1 cellular context compared by ENCODE assay signal in genomic region chr20:37154684-37155298, GRCh38.
TF ChIP-seq lines count a peak whose summit lies in the region.

No MANE protein-coding gene starts in this region.

TF ChIP-seq in K562, 482 proteins besides CTCF, POLR2A, EP300 and RAD21 (continued from another document and continues in another):
- no peak for TF ChIP-seq ATF2 (CRISPR knock-in tag; IDR thresholded peaks at IDR 0.05)
- TF ChIP-seq ZNF197 (CRISPR knock-in tag; IDR thresholded peaks at IDR 0.05; ENCODE audit: low read depth), result 0 out of 2 replicates have a peak, but pooled peaks have one; percentile 55
- TF ChIP-seq ZNF436 (CRISPR knock-in tag; IDR thresholded peaks at IDR 0.05), result no peak
- no peak for TF ChIP-seq ETV1 (tag; conservative IDR thresholded peaks at IDR 0.05; ENCODE audit: low read depth)
- peak in 1 of 2 experiments; percentile 90; a peak in 2 of 4 replicates for TF ChIP-seq RCOR1 (IDR thresholded peaks at IDR 0.05; ENCODE audit: borderline replicate concordance in 1 of 2, low read depth in 2 of 2, low read length in 2 of 2)
- TF ChIP-seq FOXK1 (CRISPR knock-in tag; IDR thresholded peaks at IDR 0.05; ENCODE audit: borderline replicate concordance), result no peak
- no peak for TF ChIP-seq HIVEP1 (CRISPR knock-in tag; IDR thresholded peaks at IDR 0.05)
- TF ChIP-seq PHF20 (IDR thresholded peaks at IDR 0.05; ENCODE audit: partially characterized antibody), result no peak
- no peak for TF ChIP-seq RUNX1 (IDR thresholded peaks at IDR 0.05; ENCODE audit: low read depth)
- no peak for TF ChIP-seq KAT2B (IDR thresholded peaks at IDR 0.05; ENCODE audit: low read depth, low read length)
- TF ChIP-seq ZNF282 (CRISPR knock-in tag; IDR thresholded peaks at IDR 0.05), result no peak
- no peak for TF ChIP-seq TSC22D4 (tag; IDR thresholded peaks at IDR 0.05)
- TF ChIP-seq MLLT1 (IDR thresholded peaks at IDR 0.05), result no peak
- peak; percentile 24; the same call in 1 of the 2 replicates for TF ChIP-seq ZNF263 (CRISPR knock-in tag; IDR thresholded peaks at IDR 0.05; ENCODE audit: borderline replicate concordance)
- TF ChIP-seq KLF16 (IDR thresholded peaks at IDR 0.05), result peak; percentile 92
- peak; percentile 96 for TF ChIP-seq NCOR1 (IDR thresholded peaks at IDR 0.05)
- no peak for TF ChIP-seq ZBTB8A (IDR thresholded peaks at IDR 0.05; ENCODE audit: partially characterized antibody)
- no peak for TF ChIP-seq MCM3 (IDR thresholded peaks at IDR 0.05)
- TF ChIP-seq ZNF507 (tag; conservative IDR thresholded peaks at IDR 0.05), result no peak
- peak; percentile 87 for TF ChIP-seq NFIC (IDR thresholded peaks at IDR 0.05)
- peak; percentile 67; the same call in 1 of the 2 replicates for TF ChIP-seq GATAD2B (IDR thresholded peaks at IDR 0.05; ENCODE audit: borderline replicate concordance)
- no peak for TF ChIP-seq RAD51 (IDR thresholded peaks at IDR 0.05; ENCODE audit: borderline replicate concordance, low read depth)
- no peak for TF ChIP-seq ZNF408 (CRISPR knock-in tag; IDR thresholded peaks at IDR 0.05; ENCODE audit: low read depth)
- TF ChIP-seq NCOA1 (IDR thresholded peaks at IDR 0.05; ENCODE audit: low read depth), result peak; percentile 80; the same call in 1 of the 2 replicates
- TF ChIP-seq ZNF589 (CRISPR knock-in tag; IDR thresholded peaks at IDR 0.05; ENCODE audit: low read depth), result peak; percentile 82
- no peak for TF ChIP-seq ZNF717 (CRISPR knock-in tag; IDR thresholded peaks at IDR 0.05)
- no peak for TF ChIP-seq NR0B1 (IDR thresholded peaks at IDR 0.05; ENCODE audit: partially characterized antibody)
- TF ChIP-seq ETS2 (tag; IDR thresholded peaks at IDR 0.05; ENCODE audit: borderline replicate concordance, poor library complexity, severe bottlenecking), result no peak
- TF ChIP-seq CHD4 (IDR thresholded peaks at IDR 0.05; ENCODE audit: insufficient read depth, insufficient replicate concordance, low read depth, low read length, poor library complexity, severe bottlenecking), result no peak
- TF ChIP-seq SUPT5H (IDR thresholded peaks at IDR 0.05), result no peak
- TF ChIP-seq DACH1 (IDR thresholded peaks at IDR 0.05; ENCODE audit: partially characterized antibody), result peak; percentile 58
- TF ChIP-seq DLX4 (CRISPR knock-in tag; IDR thresholded peaks at IDR 0.05), result no peak
- TF ChIP-seq NUFIP1 (IDR thresholded peaks at IDR 0.05; ENCODE audit: partially characterized antibody), result no peak
- TF ChIP-seq LARP7 (IDR thresholded peaks at IDR 0.05), result no peak
- TF ChIP-seq HES1 (IDR thresholded peaks at IDR 0.05; ENCODE audit: low read depth), result peak; percentile 50
- TF ChIP-seq DPF2 (IDR thresholded peaks at IDR 0.05), result peak; percentile 97
- TF ChIP-seq ZNF239 (CRISPR knock-in tag; IDR thresholded peaks at IDR 0.05), result no peak
- TF ChIP-seq ZNF780A (CRISPR knock-in tag; IDR thresholded peaks at IDR 0.05), result no peak
- TF ChIP-seq NCOA4 (IDR thresholded peaks at IDR 0.05; ENCODE audit: partially characterized antibody), result no peak
- 0 out of 4 replicates have a peak, but pooled peaks of 1 of the 2 experiments have one; percentile 51 for TF ChIP-seq TEAD1 (CRISPR knock-in tag; IDR thresholded peaks at IDR 0.05)
- TF ChIP-seq ETV6 (IDR thresholded peaks at IDR 0.05; ENCODE audit: borderline replicate concordance in 1 of 2, low read depth in 2 of 2, low read length in 1 of 2), result no peak
- TF ChIP-seq ETV6 (CRISPR knock-in tag; IDR thresholded peaks at IDR 0.05; ENCODE audit: borderline replicate concordance), result no peak
- no peak for TF ChIP-seq ZNF12 (CRISPR knock-in tag; IDR thresholded peaks at IDR 0.05)
- TF ChIP-seq STAT5A (IDR thresholded peaks at IDR 0.05; ENCODE audit: borderline replicate concordance, low read length), result peak; percentile 91
- no peak for TF ChIP-seq KLF13 (tag; IDR thresholded peaks at IDR 0.05; ENCODE audit: borderline replicate concordance, low read depth)
- TF ChIP-seq ZNF407 (IDR thresholded peaks at IDR 0.05; ENCODE audit: low read depth), result no peak
- TF ChIP-seq HMG20B (CRISPR knock-in tag; IDR thresholded peaks at IDR 0.05), result no peak
- no peak for TF ChIP-seq PTRF (tag; IDR thresholded peaks at IDR 0.05)
- no peak for TF ChIP-seq BDP1 (IDR thresholded peaks at IDR 0.05; ENCODE audit: insufficient read depth, insufficient read length)
- peak in 1 of 2 experiments; percentile 42; a peak in 1 of 3 replicates for TF ChIP-seq CBX3 (IDR thresholded peaks at IDR 0.05; ENCODE audit: borderline replicate concordance in 1 of 2, low read length in 2 of 2)
- TF ChIP-seq ZNF639 (CRISPR knock-in tag; conservative IDR thresholded peaks at IDR 0.05 in 1 of 2, IDR thresholded peaks at IDR 0.05 in 1 of 2), result peak in 1 of 2 experiments; percentile 81; a peak in 2 of 4 replicates
- no peak for TF ChIP-seq CGGBP1 (CRISPR knock-in tag; IDR thresholded peaks at IDR 0.05)
- no peak for TF ChIP-seq MCM5 (IDR thresholded peaks at IDR 0.05; ENCODE audit: low read depth)
- TF ChIP-seq PTTG1 (tag; IDR thresholded peaks at IDR 0.05; ENCODE audit: low read depth), result no peak
